7 cellular contexts compared by ENCODE assay signal in genomic region chr10:8055420-8056349, GRCh38. TPM values are rescaled to one million over a fixed set of nuclear protein-coding genes. Genes with fewer than 3 reads are reported as not detected.
DNase-seq lines count a peak whose midpoint lies in the region; ATAC-seq and TF ChIP-seq lines count a peak whose summit lies in the region.

No MANE protein-coding gene starts in this region.

- CTCF ChIA-PET in activated naive CD4-positive, alpha-beta T cell treated with anti-CD3 and anti-CD28 coated beads for 36 hours (lab: Charles Lee) = interaction anchor here (0.9 kb wide), 1 partner anchor 11 kb away, joined by 3 read pairs; no protein-coding TSS in a partner anchor

- H3K27ac Mint-ChIP-seq in HFFc6 = no peak overlapping the region
- peak overlapping the region; percentile 94 for H3K27ac Mint-ChIP-seq in activated naive CD4-positive, alpha-beta T cell treated with anti-CD3 and anti-CD28 coated beads for 36 hours

- no peaks in the 10 kb centered on the region; the same call in 1 of the 2 replicates for H3K9me3 Mint-ChIP-seq in HFFc6
- no peaks in the 10 kb centered on the region for H3K9me3 Mint-ChIP-seq in activated naive CD4-positive, alpha-beta T cell treated with anti-CD3 and anti-CD28 coated beads for 36 hours

- intact Hi-C loops in activated naive CD4-positive, alpha-beta T cell treated with anti-CD3 and anti-CD28 coated beads for 36 hours (cut with micrococcal nuclease) = loop anchor here (2.0 to 10.0 kb wide), 4 partner anchors 237 to 1239 kb away; partner anchors contain the start of gene TAF3

- DNase-seq in HFFc6 (no peak), islet precursor cell (peak; percentile 60), NCI-H510A (lab: John Stamatoyannopoulos, UW) (no peak)
- peak; percentile 58 for DNase-seq in activated naive CD4-positive, alpha-beta T cell treated with anti-CD3 and anti-CD28 coated beads for 36 hours
- DNase-seq in stimulated activated naive CD8-positive, alpha-beta T cell treated with anti-CD3 and anti-CD28 coated beads, Interleukin-15, Interleukin-2, amounts not matched to agents 100 U/mL and 50 U/mL, for 24 hours = peak; percentile 46

- H3K27me3 Mint-ChIP-seq in HFFc6 (ENCODE audit: insufficient read depth) = peaks cover 62% of the 10 kb centered on the region
- peaks cover 16% of the 10 kb centered on the region for H3K27me3 Mint-ChIP-seq in activated naive CD4-positive, alpha-beta T cell treated with anti-CD3 and anti-CD28 coated beads for 36 hours (ENCODE audit: low read depth)

- peak overlapping the region; percentile 28; the same call in 1 of the 2 replicates for H3K4me3 Mint-ChIP-seq in HFFc6
- peak overlapping the region; percentile 83 for H3K4me3 Mint-ChIP-seq in activated naive CD4-positive, alpha-beta T cell treated with anti-CD3 and anti-CD28 coated beads for 36 hours

- ATAC-seq in stimulated activated naive CD8-positive, alpha-beta T cell treated with anti-CD3 and anti-CD28 coated beads, Interleukin-15, Interleukin-2, amounts not matched to agents 100 U/mL and 50 U/mL, for 24 hours = no peak
- no peak for ATAC-seq in GM19455 (IDR thresholded peaks at IDR 0.05; ENCODE audit: unreplicated experiment)
- no peak for ATAC-seq in GM19324 (IDR thresholded peaks at IDR 0.05; ENCODE audit: low FRiP score, unreplicated experiment)

- no peak for TF ChIP-seq CTCF in HFFc6 (IDR thresholded peaks at IDR 0.05)

- H3K4me1 Mint-ChIP-seq in HFFc6 (ENCODE audit: low read depth) = peaks cover 42% of the 10 kb centered on the region
- peaks cover 57% of the 10 kb centered on the region for H3K4me1 Mint-ChIP-seq in activated naive CD4-positive, alpha-beta T cell treated with anti-CD3 and anti-CD28 coated beads for 36 hours (ENCODE audit: low read depth)

- H3K36me3 Mint-ChIP-seq in HFFc6 (ENCODE audit: low read depth) = 0 out of 2 replicates have a peak, but pooled peaks cover 4% of the 10 kb centered on the region
- no peaks in the 10 kb centered on the region for H3K36me3 Mint-ChIP-seq in activated naive CD4-positive, alpha-beta T cell treated with anti-CD3 and anti-CD28 coated beads for 36 hours (ENCODE audit: low read depth)

RNA-seq across cellular contexts. Expression of gene GATA3, which starts 1.2 kb away (rescaled TPM):
- under 1 TPM in 4 of 6 experiments, not detected in 2; 0.07 to 0.43 (median 0.16) TPM for total RNA-seq in HFFc6 (2021; fragmentation: NEBNext Ultra II Directional; extraction: Animal tissue kit (Norgen Biotek cat#: 25700))
- 1 to 10 TPM; 3.7 to 4.0 TPM for total RNA-seq in activated naive CD4-positive, alpha-beta T cell treated with anti-CD3 and anti-CD28 coated beads for 36 hours

Comparison
In these comparisons a context has a peak if more than half of its experiments do, and no peak if none do; other contexts are left out.
1. DNase-seq: peak in activated naive CD4-positive, alpha-beta T cell treated with anti-CD3 and anti-CD28 coated beads for 36 hours (single experiment), islet precursor cell (single experiment) and stimulated activated naive CD8-positive, alpha-beta T cell treated with anti-CD3 and anti-CD28 coated beads, Interleukin-15, Interleukin-2, amounts not matched to agents 100 U/mL and 50 U/mL, for 24 hours (single experiment); none in HFFc6 (single experiment) and NCI-H510A (single experiment).